Comparison of ENCODE assay signal across 8 cellular contexts in genomic region chr17:44065668-44066203, GRCh38. TPM values are rescaled to one million over a fixed set of nuclear protein-coding genes. Genes with fewer than 3 reads are reported as not detected.
A peak's percentile ranks its signal among the peaks of the same experiment; 100 is the strongest.
DNase-seq lines count a peak whose midpoint lies in the region; ATAC-seq and TF ChIP-seq lines count a peak whose summit lies in the region.

No MANE protein-coding gene starts in this region.

- H3K27ac Mint-ChIP-seq in effector memory CD8-positive, alpha-beta T cell: peak overlapping the region; percentile 79 to 88
- peak overlapping the region; percentile 92 to 98 (median 93) for H3K27ac Mint-ChIP-seq in nephron

- H3K36me3 Mint-ChIP-seq in effector memory CD8-positive, alpha-beta T cell (ENCODE audit: insufficient read depth): peaks cover 49% of the 10 kb centered on the region
- peaks cover 24% of the 10 kb centered on the region for H3K36me3 Mint-ChIP-seq in nephron (ENCODE audit: low read depth)

- peak overlapping the region; percentile 97 for H3K4me3 ChIP-seq in SK-N-MC

- peaks cover 31% of the 10 kb centered on the region for H3K36me3 ChIP-seq in SK-N-MC (ENCODE audit: insufficient read depth, low read length)

- no peaks in the 10 kb centered on the region for H3K9me3 Mint-ChIP-seq in effector memory CD8-positive, alpha-beta T cell
- no peaks in the 10 kb centered on the region for H3K9me3 Mint-ChIP-seq in nephron

- ATAC-seq in effector memory CD8-positive, alpha-beta T cell (replicated peaks): no peak
- ATAC-seq in left colon: no peak

- in situ Hi-C loops in GM13977 (cut with MboI; ENCODE audit: low pct_unique_long_range_greater_than_20kb, low sequenced_read_pairs, unreplicated experiment): no loop called here

- TF ChIP-seq CTCF in GM13977 (IDR thresholded peaks at IDR 0.05; ENCODE audit: extremely low read depth, insufficient read depth, missing control alignments): no peak
- TF ChIP-seq CTCF in nephron (IDR thresholded peaks at IDR 0.05; ENCODE audit: unreplicated experiment in 3 of 3): no peak

- peak overlapping the region; percentile 92 for H3K27ac ChIP-seq in SK-N-MC

- peaks cover 28 to 50% of the 10 kb centered on the region in 2 donors for H3K4me1 Mint-ChIP-seq in effector memory CD8-positive, alpha-beta T cell (ENCODE audit: low read depth in 2 of 2)
- H3K4me1 Mint-ChIP-seq in nephron: peaks cover 42% of the 10 kb centered on the region

- peak overlapping the region; percentile 97 for H3K9ac ChIP-seq in SK-N-MC (ENCODE audit: insufficient read length)

- H3K9me3 ChIP-seq in SK-N-MC (ENCODE audit: low read depth, low read length): no peaks in the 10 kb centered on the region

- no peaks in the 10 kb centered on the region for H3K27me3 Mint-ChIP-seq in effector memory CD8-positive, alpha-beta T cell
- H3K27me3 Mint-ChIP-seq in nephron (ENCODE audit: low read depth): no peaks in the 10 kb centered on the region

- DNase-seq in GM13977 (ENCODE audit: low spot score) (peak; percentile 42), SK-N-MC (ENCODE audit: low read depth, low spot score) (no peak), left colon (no peak), SHP77 (lab: John Stamatoyannopoulos, UW) (no peak), Ammon's horn (ENCODE audit: low spot score) (no peak), occipital lobe (lab: John Stamatoyannopoulos, UW) (no peak)
- DNase-seq in effector memory CD8-positive, alpha-beta T cell: peak in 1 of 3 experiments; percentile 11

- H3K4me3 Mint-ChIP-seq in effector memory CD8-positive, alpha-beta T cell: peak overlapping the region; percentile 79 to 87
- H3K4me3 Mint-ChIP-seq in nephron: peak overlapping the region; percentile 92 to 95 (median 94)

- intact Hi-C loops in left colon (cut with DNase I, micrococcal nuclease): no loop called here

RNA-seq across cellular contexts. Expression of gene LSM12, which starts 0.7 kb away (rescaled TPM):
- total RNA-seq in left colon (10 to 100 TPM; 43.4 to 59.7 TPM), occipital lobe (22.8 TPM)

RNA-seq across cellular contexts. Expression of gene G6PC3, which starts 4.8 kb away (rescaled TPM):
- total RNA-seq in left colon (10 to 100 TPM; 31.2 to 38.2 TPM), occipital lobe (11.4 TPM)

RNA-seq across cellular contexts. Expression of gene TMEM101, which starts 51.0 kb away (rescaled TPM):
- 10 to 100 TPM; 25.9 to 30.4 TPM for total RNA-seq in left colon
- total RNA-seq in occipital lobe: 36.3 TPM

RNA-seq across cellular contexts. Expression of gene HDAC5, which starts 57.7 kb away (rescaled TPM):
- total RNA-seq in left colon (10 to 100 TPM; 13.8 to 42.8 TPM), occipital lobe (101 TPM)
